In genomic region chr1:200228081-200228480, GRCh38 we compare ENCODE assay signal across 2 cellular contexts.
TF ChIP-seq lines count a peak whose summit lies in the region.

No MANE protein-coding gene starts in this region.

TF ChIP-seq in GM23338, 12 proteins besides CTCF, POLR2A, EP300 and RAD21:
- TF ChIP-seq REST (IDR thresholded peaks at IDR 0.05; ENCODE audit: unreplicated experiment): no peak
- no peak for TF ChIP-seq JUNB (IDR thresholded peaks at IDR 0.05; ENCODE audit: unreplicated experiment)
- no peak for TF ChIP-seq STAT1 (IDR thresholded peaks at IDR 0.05; ENCODE audit: unreplicated experiment)
- TF ChIP-seq ZNF331 (CRISPR knock-in tag; IDR thresholded peaks at IDR 0.05; ENCODE audit: low read depth): no peak
- no peak for TF ChIP-seq ZNF114 (CRISPR knock-in tag; IDR thresholded peaks at IDR 0.05)
- no peak for TF ChIP-seq ZNF462 (CRISPR knock-in tag; IDR thresholded peaks at IDR 0.05)
- TF ChIP-seq ETS1 (IDR thresholded peaks at IDR 0.05): no peak
- no peak for TF ChIP-seq EZH2phosphoT487 (IDR thresholded peaks at IDR 0.05; ENCODE audit: unreplicated experiment)
- TF ChIP-seq EZH2 (IDR thresholded peaks at IDR 0.05; ENCODE audit: low read depth, unreplicated experiment): no peak
- TF ChIP-seq CREB1 (CRISPR knock-in tag; IDR thresholded peaks at IDR 0.05; ENCODE audit: low read depth): no peak
- no peak for TF ChIP-seq POLR2AphosphoS5 (IDR thresholded peaks at IDR 0.05; ENCODE audit: low read depth)
- no peak for TF ChIP-seq NANOG (IDR thresholded peaks at IDR 0.05; ENCODE audit: borderline replicate concordance)
TF ChIP-seq in GM23338: peak in this region for 0.

TF ChIP-seq in WTC11, 78 proteins besides CTCF, POLR2A, EP300 and RAD21 (continued from another document):
- TF ChIP-seq PREB (CRISPR knock-in tag; IDR thresholded peaks at IDR 0.05; ENCODE audit: borderline replicate concordance) (no peak), USF1 (CRISPR knock-in tag; IDR thresholded peaks at IDR 0.05) (peak; percentile 54; the same call in 1 of the 2 replicates), USF2 (CRISPR knock-in tag; IDR thresholded peaks at IDR 0.05) (peak; percentile 78)
TF ChIP-seq in WTC11: peak in this region for 2.
